Comparison of ENCODE assay signal across 17 cellular contexts in the genomic region with DNA sequence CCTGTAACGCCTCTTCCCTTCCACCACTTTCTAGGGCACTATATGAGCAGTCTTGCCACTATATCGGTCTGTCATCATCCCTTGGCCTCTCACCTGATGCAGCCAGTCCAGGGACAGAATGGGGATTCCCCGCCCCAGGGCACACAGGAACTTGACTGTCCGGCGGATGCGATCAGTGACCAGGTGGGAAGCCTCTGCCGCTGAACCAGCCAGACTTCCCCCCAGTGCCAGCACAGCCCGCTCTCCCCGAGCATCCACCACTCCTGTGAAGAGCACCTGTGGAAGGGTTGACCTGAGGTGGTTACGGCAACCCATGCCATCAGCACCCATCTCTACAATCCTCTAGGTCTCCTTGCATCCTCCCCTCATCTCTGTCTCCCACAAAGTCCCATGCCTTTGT.
"Had no signal": no experiment of that assay in that cellular context is flagged by ENCODE, and none has a peak within 500 bp of the region (broad histone marks: within the 10 kb centered on the region; RNA-seq: fewer than 3 reads in every experiment).

No MANE protein-coding gene starts in this region.

- DNase-seq: dermis blood vessel endothelial cell; erythroblast; foreskin keratinocyte; natural killer cell; occipital lobe; psoas muscle; retina; stimulated activated CD8-positive, alpha-beta memory T cell treated with anti-CD3 and anti-CD28 coated beads, Interleukin-4, amount 100 ng/mL, for 48 hours had no signal

- H3K27me3 ChIP-seq: cardiac muscle cell, foreskin keratinocyte, hepatocyte, tibial artery had no signal

- ATAC-seq: foreskin keratinocyte; natural killer cell; sciatic nerve; stimulated activated effector memory CD8-positive, alpha-beta T cell treated with anti-CD3 and anti-CD28 coated beads, Interleukin-12 subunit alpha, Interleukin-12 subunit beta, amount 100 ng/mL, for 72 hours had no signal

- H3K79me2 ChIP-seq: hepatocyte, parathyroid adenoma had no signal

- H3K27me3 Mint-ChIP-seq: memory B cell; stimulated activated naive CD8-positive, alpha-beta T cell treated with anti-CD3 and anti-CD28 coated beads, Interleukin-15, Interleukin-2, amounts not matched to agents 100 ng/mL and 50 ng/mL, for 24 hours had no signal

- H3K4me2 ChIP-seq: hepatocyte had no signal

- H3K9ac ChIP-seq: parathyroid adenoma had no signal

- H3K4me1 Mint-ChIP-seq: mesothelial cell of epicardium had no signal

- H3K9me3 Mint-ChIP-seq: memory B cell; mesothelial cell of epicardium; natural killer cell; stimulated activated effector memory CD8-positive, alpha-beta T cell treated with anti-CD3 and anti-CD28 coated beads, Interleukin-12 subunit alpha, Interleukin-12 subunit beta, amount 100 ng/mL, for 72 hours; stimulated activated naive CD8-positive, alpha-beta T cell treated with anti-CD3 and anti-CD28 coated beads, Interleukin-15, Interleukin-2, amounts not matched to agents 100 ng/mL and 50 ng/mL, for 24 hours had no signal

- H3K9me3 ChIP-seq: psoas muscle, tibial artery had no signal

- H3K27ac ChIP-seq: cardiac muscle cell, foreskin keratinocyte, hepatocyte, parathyroid adenoma, psoas muscle, tibial artery had no signal

- H3K4me1 ChIP-seq: foreskin keratinocyte, parathyroid adenoma, psoas muscle, tibial artery had no signal

- H3K27ac Mint-ChIP-seq: memory B cell; mesothelial cell of epicardium; natural killer cell; stimulated activated naive CD8-positive, alpha-beta T cell treated with anti-CD3 and anti-CD28 coated beads, Interleukin-15, Interleukin-2, amounts not matched to agents 100 ng/mL and 50 ng/mL, for 24 hours had no signal

- H2AFZ ChIP-seq: hepatocyte, parathyroid adenoma had no signal

- H3K4me3 ChIP-seq: cardiac muscle cell, hepatocyte, psoas muscle, tibial artery had no signal

- H3K4me3 Mint-ChIP-seq: memory B cell; mesothelial cell of epicardium; natural killer cell; stimulated activated effector memory CD8-positive, alpha-beta T cell treated with anti-CD3 and anti-CD28 coated beads, Interleukin-12 subunit alpha, Interleukin-12 subunit beta, amount 100 ng/mL, for 72 hours; stimulated activated naive CD8-positive, alpha-beta T cell treated with anti-CD3 and anti-CD28 coated beads, Interleukin-15, Interleukin-2, amounts not matched to agents 100 ng/mL and 50 ng/mL, for 24 hours had no signal
